In genomic region chr9:1235650-1236401, GRCh38 we compare ENCODE assay signal across 31 cellular contexts.
"Had no signal": no experiment of that assay in that cellular context is flagged by ENCODE, and none has a peak within 500 bp of the region (broad histone marks: within the 10 kb centered on the region; RNA-seq: fewer than 3 reads in every experiment).

No MANE protein-coding gene starts in this region.

- H3K36me3 Mint-ChIP-seq: activated CD4-positive, alpha-beta memory T cell treated with anti-CD3 and anti-CD28 coated beads for 36 hours; naive B cell had no signal

- H3K4me1 Mint-ChIP-seq: activated CD4-positive, alpha-beta T cell treated with anti-CD3 and anti-CD28 coated beads, Interleukin-2, amount 10 ng/mL, durations not matched to agents 24 days and 14 days; naive B cell; neural crest cell had no signal

- DNase-seq: activated CD4-positive, alpha-beta memory T cell treated with anti-CD3 and anti-CD28 coated beads for 36 hours; activated CD4-positive, alpha-beta T cell treated with anti-CD3 and anti-CD28 coated beads, Interleukin-2, amount 10 ng/mL, durations not matched to agents 24 days and 14 days; activated CD4-positive, CD25-positive, alpha-beta regulatory T cell treated with anti-CD3 and anti-CD28 coated beads, Interleukin-2, amount 50 U/mL, for 72 hours; activated CD8-positive, alpha-beta memory T cell treated with anti-CD3 and anti-CD28 coated beads, Interleukin-2, amount 50 U/mL, for 48 hours; activated gamma-delta T cell treated with Interleukin-2 at 50 U/mL for 16 hours; activated naive CD4-positive, alpha-beta T cell treated with anti-CD3 and anti-CD28 coated beads, Interleukin-2, amount 50 U/mL, for 16 hours; activated T-cell treated with anti-CD3 and anti-CD28 coated beads, Interleukin-2, amount 50 U/mL, for 24 hours; amniotic stem cell; brain microvascular endothelial cell; caudate nucleus; cortex of kidney; effector memory CD8-positive, alpha-beta T cell; erythroblast; foreskin keratinocyte; heart right ventricle; kidney glomerular epithelial cell; left lung; naive B cell; nucleus accumbens; pancreas; psoas muscle; spleen; stimulated activated CD4-positive, alpha-beta T cell treated with anti-CD3 and anti-CD28 coated beads, Interleukin-2, amount 100 ng/mL, for 48 hours; SW 1271; T1000; WERI-Rb-1 had no signal

- H3K4me3 ChIP-seq: heart right ventricle, left lung, pancreas, psoas muscle, spleen, upper lobe of left lung had no signal

- ATAC-seq: effector memory CD8-positive, alpha-beta T cell; foreskin keratinocyte; left lung; pancreas; psoas muscle had no signal

- H3K36me3 ChIP-seq: brain microvascular endothelial cell, heart right ventricle, left lung, pancreas, spleen, upper lobe of left lung, WERI-Rb-1 had no signal

- H3K27ac Mint-ChIP-seq: activated CD4-positive, alpha-beta memory T cell treated with anti-CD3 and anti-CD28 coated beads for 36 hours; activated CD4-positive, alpha-beta T cell treated with anti-CD3 and anti-CD28 coated beads, Interleukin-2, amount 10 ng/mL, durations not matched to agents 24 days and 14 days; activated T-cell treated with anti-CD3 and anti-CD28 coated beads, Interleukin-2, amount 50 U/mL, for 24 hours; effector memory CD8-positive, alpha-beta T cell; naive B cell; stimulated activated naive CD8-positive, alpha-beta T cell treated with anti-CD3 and anti-CD28 coated beads, Interleukin-15, Interleukin-2, amounts not matched to agents 100 ng/mL and 50 ng/mL, for 24 hours; T-helper 1 cell treated with Interleukin-12 subunit alpha and Interleukin-12 subunit beta and Interleukin-4 antibody, amounts not matched to agents 30 μg/mL and 1 μg/mL, for 36 hours had no signal

- H3K9me3 ChIP-seq: heart right ventricle, left lung, pancreas, psoas muscle, spleen, upper lobe of left lung had no signal

- FAIRE-seq: astrocyte, pancreas had no signal

- H3K9me3 Mint-ChIP-seq: activated CD4-positive, alpha-beta memory T cell treated with anti-CD3 and anti-CD28 coated beads for 36 hours; activated CD4-positive, alpha-beta T cell treated with anti-CD3 and anti-CD28 coated beads, Interleukin-2, amount 10 ng/mL, durations not matched to agents 24 days and 14 days; activated T-cell treated with anti-CD3 and anti-CD28 coated beads, Interleukin-2, amount 50 U/mL, for 24 hours; effector memory CD8-positive, alpha-beta T cell; stimulated activated naive CD8-positive, alpha-beta T cell treated with anti-CD3 and anti-CD28 coated beads, Interleukin-15, Interleukin-2, amounts not matched to agents 100 ng/mL and 50 ng/mL, for 24 hours; T-helper 1 cell treated with Interleukin-12 subunit alpha and Interleukin-12 subunit beta and Interleukin-4 antibody, amounts not matched to agents 30 μg/mL and 1 μg/mL, for 36 hours had no signal

- H3K27me3 Mint-ChIP-seq: activated CD4-positive, alpha-beta memory T cell treated with anti-CD3 and anti-CD28 coated beads for 36 hours; activated CD4-positive, alpha-beta T cell treated with anti-CD3 and anti-CD28 coated beads, Interleukin-2, amount 10 ng/mL, durations not matched to agents 24 days and 14 days had no signal

- H3K4me1 ChIP-seq: foreskin keratinocyte, left lung, psoas muscle, spleen had no signal

- H3K27ac ChIP-seq: brain microvascular endothelial cell, foreskin keratinocyte, heart right ventricle, left lung, pancreas, psoas muscle, spleen, upper lobe of left lung, WERI-Rb-1 had no signal

- H3K4me3 Mint-ChIP-seq: activated CD4-positive, alpha-beta memory T cell treated with anti-CD3 and anti-CD28 coated beads for 36 hours; activated CD4-positive, alpha-beta T cell treated with anti-CD3 and anti-CD28 coated beads, Interleukin-2, amount 10 ng/mL, durations not matched to agents 24 days and 14 days; activated T-cell treated with anti-CD3 and anti-CD28 coated beads, Interleukin-2, amount 50 U/mL, for 24 hours; effector memory CD8-positive, alpha-beta T cell; naive B cell; neural crest cell; stimulated activated naive CD8-positive, alpha-beta T cell treated with anti-CD3 and anti-CD28 coated beads, Interleukin-15, Interleukin-2, amounts not matched to agents 100 ng/mL and 50 ng/mL, for 24 hours; T-helper 1 cell treated with Interleukin-12 subunit alpha and Interleukin-12 subunit beta and Interleukin-4 antibody, amounts not matched to agents 30 μg/mL and 1 μg/mL, for 36 hours had no signal

- H3K27me3 ChIP-seq: brain microvascular endothelial cell, foreskin keratinocyte, heart right ventricle, left lung, pancreas, spleen, upper lobe of left lung had no signal
